In genomic region chr7:44891372-44891771, GRCh38 we compare ENCODE assay signal across 15 cellular contexts. TPM values are rescaled to one million over a fixed set of nuclear protein-coding genes. Genes with fewer than 3 reads are reported as not detected.
DNase-seq lines count a peak whose midpoint lies in the region; ATAC-seq lines count a peak whose summit lies in the region.
"Had no signal": no experiment of that assay in that cellular context is flagged by ENCODE, and none has a peak within 500 bp of the region (broad histone marks: within the 10 kb centered on the region; RNA-seq: fewer than 3 reads in every experiment).

No MANE protein-coding gene starts in this region.

- ATAC-seq in effector memory CD8-positive, alpha-beta T cell (replicated peaks): peak; percentile 95
- ATAC-seq in aorta (ENCODE audit: low FRiP score) (no peak), HG03039 (IDR thresholded peaks at IDR 0.05; ENCODE audit: unreplicated experiment) (no peak)
- ATAC-seq: esophagus mucosa, left lobe of liver, upper lobe of right lung had no signal

- H3K4me1 Mint-ChIP-seq in activated T-cell treated with anti-CD3 and anti-CD28 coated beads, Interleukin-2, amount 50 U/mL, for 24 hours (ENCODE audit: low read depth): peaks cover 34% of the 10 kb centered on the region
- peaks cover 22 to 34% of the 10 kb centered on the region in 2 donors for H3K4me1 Mint-ChIP-seq in effector memory CD8-positive, alpha-beta T cell (ENCODE audit: low read depth in 2 of 2)
- H3K4me1 Mint-ChIP-seq in stimulated activated naive CD8-positive, alpha-beta T cell treated with anti-CD3 and anti-CD28 coated beads, Interleukin-15, Interleukin-2, amounts not matched to agents 100 ng/mL and 50 ng/mL, for 24 hours (ENCODE audit: low read depth): peaks cover 40% of the 10 kb centered on the region

- no peaks in the 10 kb centered on the region for H3K4me1 ChIP-seq in aorta (ENCODE audit: control insufficient read depth in 1 of 2, insufficient read depth in 2 of 2, low read length in 2 of 2)
- H3K4me1 ChIP-seq: upper lobe of right lung had no signal

- H3K9me3 Mint-ChIP-seq in activated T-cell treated with anti-CD3 and anti-CD28 coated beads, Interleukin-2, amount 50 U/mL, for 24 hours: no peaks in the 10 kb centered on the region
- no peaks in the 10 kb centered on the region for H3K9me3 Mint-ChIP-seq in effector memory CD8-positive, alpha-beta T cell
- no peaks in the 10 kb centered on the region for H3K9me3 Mint-ChIP-seq in stimulated activated naive CD8-positive, alpha-beta T cell treated with anti-CD3 and anti-CD28 coated beads, Interleukin-15, Interleukin-2, amounts not matched to agents 100 ng/mL and 50 ng/mL, for 24 hours

- no peak overlapping the region for H3K27ac ChIP-seq in aorta (ENCODE audit: low read depth in 1 of 2, low read length in 2 of 2)
- H3K27ac ChIP-seq: upper lobe of right lung had no signal

- H3K9me3 ChIP-seq in aorta (ENCODE audit: control insufficient read depth, low read length): no peaks in the 10 kb centered on the region
- H3K9me3 ChIP-seq: upper lobe of right lung had no signal

- H3K4me3 ChIP-seq in aorta (ENCODE audit: low read length in 2 of 2): no peak overlapping the region
- H3K4me3 ChIP-seq: upper lobe of right lung had no signal

- no peaks in the 10 kb centered on the region for H3K36me3 Mint-ChIP-seq in activated T-cell treated with anti-CD3 and anti-CD28 coated beads, Interleukin-2, amount 50 U/mL, for 24 hours (ENCODE audit: low read depth)
- H3K36me3 Mint-ChIP-seq in effector memory CD8-positive, alpha-beta T cell (ENCODE audit: insufficient read depth): peaks cover 14% of the 10 kb centered on the region
- no peaks in the 10 kb centered on the region for H3K36me3 Mint-ChIP-seq in stimulated activated naive CD8-positive, alpha-beta T cell treated with anti-CD3 and anti-CD28 coated beads, Interleukin-15, Interleukin-2, amounts not matched to agents 100 ng/mL and 50 ng/mL, for 24 hours (ENCODE audit: low read depth)

- H3K27me3 Mint-ChIP-seq in activated T-cell treated with anti-CD3 and anti-CD28 coated beads, Interleukin-2, amount 50 U/mL, for 24 hours: no peaks in the 10 kb centered on the region
- no peaks in the 10 kb centered on the region for H3K27me3 Mint-ChIP-seq in effector memory CD8-positive, alpha-beta T cell
- H3K27me3 Mint-ChIP-seq in stimulated activated naive CD8-positive, alpha-beta T cell treated with anti-CD3 and anti-CD28 coated beads, Interleukin-15, Interleukin-2, amounts not matched to agents 100 ng/mL and 50 ng/mL, for 24 hours: no peaks in the 10 kb centered on the region

- H3K4me3 Mint-ChIP-seq in activated T-cell treated with anti-CD3 and anti-CD28 coated beads, Interleukin-2, amount 50 U/mL, for 24 hours: no peak overlapping the region
- H3K4me3 Mint-ChIP-seq in effector memory CD8-positive, alpha-beta T cell: peak overlapping the region; percentile 65 to 71
- peak overlapping the region; percentile 7 for H3K4me3 Mint-ChIP-seq in stimulated activated naive CD8-positive, alpha-beta T cell treated with anti-CD3 and anti-CD28 coated beads, Interleukin-15, Interleukin-2, amounts not matched to agents 100 ng/mL and 50 ng/mL, for 24 hours

- no peaks in the 10 kb centered on the region for H3K27me3 ChIP-seq in aorta (ENCODE audit: control insufficient read depth in 1 of 2, insufficient read depth in 2 of 2, low read length in 1 of 2)
- H3K27me3 ChIP-seq: upper lobe of right lung had no signal

- DNase-seq in activated T-cell treated with anti-CD3 and anti-CD28 coated beads for 24 hours (ENCODE audit: low read depth) (peak; percentile 11), activated T-cell treated with anti-CD3 and anti-CD28 coated beads for 4 hours (no peak), aorta (no peak)
- DNase-seq in activated T-cell treated with anti-CD3 and anti-CD28 coated beads, Interleukin-2, amount 50 U/mL, for 24 hours: peak; percentile 58
- peak; percentile 45 to 55 (median 46) for DNase-seq in effector memory CD8-positive, alpha-beta T cell
- no peak for DNase-seq in stimulated activated naive CD4-positive, alpha-beta T cell treated with Interleukin-2 at 50 U/mL for 16 hours (lab: John Stamatoyannopoulos, UW)
- DNase-seq: DMS153, KBM-7, NCI-H187, NCI-H774, upper lobe of right lung had no signal

- intact Hi-C loops in aorta (cut with DNase I): no loop called here

- 41 to 57% methylated on average over 2 of the region's 2 CpGs for WGBS in aorta, 2 donors

- H3K36me3 ChIP-seq in aorta (ENCODE audit: control insufficient read depth in 1 of 2, insufficient read depth in 2 of 2, low read length in 1 of 2): no peaks in the 10 kb centered on the region
- H3K36me3 ChIP-seq: upper lobe of right lung had no signal

- H3K27ac Mint-ChIP-seq in activated T-cell treated with anti-CD3 and anti-CD28 coated beads, Interleukin-2, amount 50 U/mL, for 24 hours: peak overlapping the region; percentile 95
- H3K27ac Mint-ChIP-seq in effector memory CD8-positive, alpha-beta T cell: peak overlapping the region; percentile 95 to 98
- peak overlapping the region; percentile 85 for H3K27ac Mint-ChIP-seq in stimulated activated naive CD8-positive, alpha-beta T cell treated with anti-CD3 and anti-CD28 coated beads, Interleukin-15, Interleukin-2, amounts not matched to agents 100 ng/mL and 50 ng/mL, for 24 hours

RNA-seq across cellular contexts. Expression of gene PURB, which starts 6.0 kb away (rescaled TPM):
- 10 to 100 TPM; 26.4 to 33.9 TPM for total RNA-seq in aorta
- 1 to 10 TPM; 7.9 to 8.8 TPM for polyA plus RNA-seq in aorta

RNA-seq across cellular contexts. Expression of gene H2AZ2, which starts 43.5 kb away (rescaled TPM):
- 100 to 1,000 TPM; 129 to 139 TPM for total RNA-seq in aorta
- polyA plus RNA-seq in aorta: 100 to 1,000 TPM in 1 of 2 donors, 10 to 100 TPM in 1; 95.1 to 102 TPM

Comparison
In these comparisons a context has a peak if more than half of its experiments do, and no peak if none do; other contexts are left out.
1. DNase-seq: peak in activated T-cell treated with anti-CD3 and anti-CD28 coated beads for 24 hours (single experiment), activated T-cell treated with anti-CD3 and anti-CD28 coated beads, Interleukin-2, amount 50 U/mL, for 24 hours (single experiment) and effector memory CD8-positive, alpha-beta T cell (3 of 3); none in activated T-cell treated with anti-CD3 and anti-CD28 coated beads for 4 hours (single experiment), stimulated activated naive CD4-positive, alpha-beta T cell treated with Interleukin-2 at 50 U/mL for 16 hours (single experiment) and aorta (0 of 2).
2. Peak in every context shown above with its lines, with median percentiles within 50 percentile points of each other: H3K27ac Mint-ChIP-seq.